In genomic region chr13:98143157-98143553, GRCh38 we compare ENCODE assay signal across 8 cellular contexts. TPM values are rescaled to one million over a fixed set of nuclear protein-coding genes. Genes with fewer than 3 reads are reported as not detected.
A peak's percentile ranks its signal among the peaks of the same experiment; 100 is the strongest.
DNase-seq lines count a peak whose midpoint lies in the region; ATAC-seq and TF ChIP-seq lines count a peak whose summit lies in the region.

No MANE protein-coding gene starts in this region.

- H3K9me3 ChIP-seq in MG63 (no peaks in the 10 kb centered on the region), subcutaneous abdominal adipose tissue (ENCODE audit: control insufficient read depth in 5 of 5, low read length in 5 of 5) (no peaks in the 10 kb centered on the region)

- no peaks in the 10 kb centered on the region for H3K27me3 ChIP-seq in MG63
- no peaks in the 10 kb centered on the region for H3K27me3 ChIP-seq in subcutaneous abdominal adipose tissue (ENCODE audit: control insufficient read depth in 5 of 5, insufficient read depth in 4 of 5, low read length in 5 of 5)

- DNase-seq in MG63 (no peak), left ventricle myocardium superior (peak; percentile 80), amniotic stem cell (lab: John Stamatoyannopoulos, UW) (no peak)
- DNase-seq in activated CD4-positive, alpha-beta T cell treated with anti-CD3 and anti-CD28 coated beads for 1 hour = no peak

- H3K4me3 ChIP-seq in MG63 (peak overlapping the region; percentile 59; the same call in 1 of the 2 replicates), subcutaneous abdominal adipose tissue (ENCODE audit: low read depth in 1 of 5, low read length in 5 of 5) (peak overlapping the region in 4 of 5 donors; percentile 72 to 79 (median 72))

- ATAC-seq in GM19467 (IDR thresholded peaks at IDR 0.05; ENCODE audit: unreplicated experiment) (peak; percentile 32), left ventricle myocardium superior (peak; percentile 67), HG03025 (IDR thresholded peaks at IDR 0.05; ENCODE audit: low FRiP score, unreplicated experiment) (no peak)

- H3K9ac ChIP-seq in subcutaneous abdominal adipose tissue (ENCODE audit: low read length in 5 of 5) = peak overlapping the region in 2 of 5 donors; percentile 51 to 70

- H3K27ac ChIP-seq in 22Rv1 (peak overlapping the region; percentile 62), subcutaneous abdominal adipose tissue (ENCODE audit: low read depth, low read length) (no peak overlapping the region)

- intact Hi-C loops in left ventricle myocardium superior (cut with micrococcal nuclease) = no loop called here

- H3K36me3 ChIP-seq in MG63 = peaks cover under 1% of the 10 kb centered on the region; the same call in 1 of the 2 replicates
- no peaks in the 10 kb centered on the region for H3K36me3 ChIP-seq in subcutaneous abdominal adipose tissue (ENCODE audit: control insufficient read depth in 5 of 5, insufficient read depth in 5 of 5, low read length in 5 of 5)

- peaks cover 0 to 26% (median 23%) of the 10 kb centered on the region in 5 donors for H3K4me1 ChIP-seq in subcutaneous abdominal adipose tissue (ENCODE audit: control insufficient read depth in 5 of 5, insufficient read depth in 5 of 5, low read length in 5 of 5)

- peak; percentile 47 for TF ChIP-seq CTCF in 22Rv1 (IDR thresholded peaks at IDR 0.05)

RNA-seq across cellular contexts. Expression of gene FARP1, which starts 0.3 kb away (rescaled TPM):
- total RNA-seq in MG63 (2014; rRNA removed; shearing (Covaris generic); ENCODE audit: low replicate concordance) = 16.0 and 46.0 TPM in 2 replicates
- total RNA-seq in left ventricle myocardium superior = 14.9 TPM

RNA-seq across cellular contexts. Expression of gene RNF113B, which starts 33.9 kb away (rescaled TPM):
- total RNA-seq in MG63 (2014; rRNA removed; shearing (Covaris generic); ENCODE audit: low replicate concordance) = not detected in 2 replicates
- not detected for total RNA-seq in left ventricle myocardium superior
